13 cellular contexts compared by ENCODE assay signal in the genomic region with DNA sequence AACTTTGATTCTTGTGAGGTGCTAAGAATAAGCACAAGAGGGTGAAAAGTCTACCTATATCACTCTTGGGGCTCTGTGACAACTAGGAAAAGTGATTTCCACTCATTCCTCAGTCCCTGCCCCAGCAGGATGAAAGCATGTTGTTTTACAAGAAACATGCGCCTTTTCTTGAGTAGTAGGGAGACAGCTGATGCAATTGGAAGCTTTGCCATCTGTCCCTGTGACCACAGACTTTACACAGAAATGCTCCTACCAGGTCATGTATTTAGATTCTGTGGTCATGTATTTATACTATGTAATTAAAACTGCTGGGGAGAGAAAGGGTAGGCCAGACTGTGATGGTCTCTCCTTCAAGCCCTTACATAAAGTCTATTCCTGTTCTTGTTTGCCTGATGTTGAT.
DNase-seq lines count a peak whose midpoint lies in the region; ATAC-seq, FAIRE-seq and TF ChIP-seq lines count a peak whose summit lies in the region.
"Had no signal": no experiment of that assay in that cellular context is flagged by ENCODE, and none has a peak within 500 bp of the region (broad histone marks: within the 10 kb centered on the region; RNA-seq: fewer than 3 reads in every experiment).

No MANE protein-coding gene starts in this region.

- H3K27me3 ChIP-seq in A673 (replicated peaks; ENCODE audit: insufficient read depth, low read depth, low read length, poor library complexity) (no peaks in the 10 kb centered on the region), SJCRH30 (no peaks in the 10 kb centered on the region), ovary (no peaks in the 10 kb centered on the region)
- H3K27me3 ChIP-seq: BE2C, transverse colon had no signal

- H3K4me1 ChIP-seq in A673 (ENCODE audit: insufficient read depth, low read length, poor library complexity, severe bottlenecking) (peaks cover 10% of the 10 kb centered on the region), SJCRH30 (peaks cover 14% of the 10 kb centered on the region), ovary (ENCODE audit: insufficient read depth) (no peaks in the 10 kb centered on the region)
- H3K4me1 ChIP-seq: transverse colon had no signal

- no peak for TF ChIP-seq CTCF in A673 (conservative IDR thresholded peaks at IDR 0.05; ENCODE audit: low read depth, low read length)
- TF ChIP-seq CTCF in fibroblast of pulmonary artery (IDR thresholded peaks at IDR 0.05; ENCODE audit: low read length, missing control alignments) = no peak
- no peak for TF ChIP-seq CTCF in ovary (IDR thresholded peaks at IDR 0.05)

- TF ChIP-seq EP300 in ovary (IDR thresholded peaks at IDR 0.05) = no peak

- BruUV-seq in A673 (replicated peaks; lab: Mats Ljungman, UMichigan) = no TSS peak

- DNase-seq in A673 (ENCODE audit: low spot score) (peak; percentile 8), GM12892 (ENCODE audit: insufficient read length) (no peak), SJCRH30 (peak; percentile 58 to 78), fibroblast of pulmonary artery (ENCODE audit: low read depth) (peak; percentile 23), 8988T (no peak), ovary (no peak), GOT3 (lab: John Stamatoyannopoulos, UW) (no peak)
- DNase-seq: activated T-cell treated with anti-CD3 and anti-CD28 coated beads for 4 hours, BE2C, NCI-H2081 treated with DMSO at 0.1 percent for 48 hours, transverse colon had no signal

- TF ChIP-seq POLR2A in GM12892 (IDR thresholded peaks at IDR 0.05; ENCODE audit: low read depth, low read length) (no peak), ovary (IDR thresholded peaks at IDR 0.05) (no peak)

- no peak overlapping the region for H3K27ac ChIP-seq in A673 (ENCODE audit: low read depth, low read length, poor library complexity, severe bottlenecking)
- peak overlapping the region; percentile 20; the same call in 1 of the 2 replicates for H3K27ac ChIP-seq in SJCRH30
- H3K27ac ChIP-seq in ovary = no peak overlapping the region
- H3K27ac ChIP-seq: transverse colon had no signal

- WGBS in ovary, 3 donors = 88 to 95% (median 89%) methylated on average over 1 of the region's 1 CpG

- CTCF ChIA-PET in A673 (lab: Charles Lee) = no interaction called here

- no peak for ATAC-seq in HG02798 (IDR thresholded peaks at IDR 0.05; ENCODE audit: poor library complexity, unreplicated experiment)
- ATAC-seq: Panc1 had no signal

- peak; percentile 76 for FAIRE-seq in GM12892 (lab: Jason Lieb, UNC)

- H3K9me3 ChIP-seq in A673 (ENCODE audit: low read depth, low read length, poor library complexity, severe bottlenecking) (no peaks in the 10 kb centered on the region), SJCRH30 (replicated peaks) (no peaks in the 10 kb centered on the region), ovary (no peaks in the 10 kb centered on the region)
- H3K9me3 ChIP-seq: BE2C, transverse colon had no signal

- H3K4me3 ChIP-seq in A673 (ENCODE audit: low read depth, low read length, poor library complexity, severe bottlenecking) (no peak overlapping the region), SJCRH30 (no peak overlapping the region), fibroblast of pulmonary artery (replicated peaks; ENCODE audit: low read depth, low read length) (no peak overlapping the region), ovary (no peak overlapping the region)
- H3K4me3 ChIP-seq: transverse colon had no signal

- intact Hi-C loops in A673 (cut with micrococcal nuclease; ENCODE audit: unreplicated experiment) = no loop called here
- intact Hi-C loops in ovary (cut with DNase I) = no loop called here

- H3K36me3 ChIP-seq in A673 (ENCODE audit: insufficient read depth, low read length, poor library complexity, severe bottlenecking) (no peaks in the 10 kb centered on the region), SJCRH30 (no peaks in the 10 kb centered on the region), ovary (no peaks in the 10 kb centered on the region)
- H3K36me3 ChIP-seq: BE2C, transverse colon had no signal

- POLR2A ChIA-PET in A673 (lab: Charles Lee; ENCODE audit: low non-redundant PET) = no interaction called here

Comparison
In these comparisons a context has a peak if more than half of its experiments do, and no peak if none do; other contexts are left out.
1. DNase-seq: peak in A673 (single experiment), SJCRH30 (2 of 2) and fibroblast of pulmonary artery (single experiment); none in GM12892 (single experiment), 8988T (single experiment), ovary (0 of 5) and GOT3 (single experiment).